In genomic region chr9:1962588-1963134, GRCh38 we compare ENCODE assay signal across 3 cellular contexts.
TF ChIP-seq lines count a peak whose summit lies in the region.

No MANE protein-coding gene starts in this region.

TF ChIP-seq in A549, 52 proteins besides CTCF, POLR2A, EP300 and RAD21:
- TF ChIP-seq MAFK (IDR thresholded peaks at IDR 0.05; ENCODE audit: partially characterized antibody): peak; percentile 75
- no peak for TF ChIP-seq ZC3H11A (IDR thresholded peaks at IDR 0.05)

TF ChIP-seq in IMR-90, 13 proteins besides CTCF, POLR2A, EP300 and RAD21:
- TF ChIP-seq CHD1 (IDR thresholded peaks at IDR 0.05; ENCODE audit: low read depth, low read length): no peak
- TF ChIP-seq MAFK (IDR thresholded peaks at IDR 0.05; ENCODE audit: low read depth, low read length): peak; percentile 77

TF ChIP-seq in H1, 55 proteins besides CTCF, POLR2A, EP300 and RAD21:
- no peak for TF ChIP-seq KDM4A (IDR thresholded peaks at IDR 0.05; ENCODE audit: low read depth, low read length, severe bottlenecking)
- peak; percentile 22; the same call in 1 of the 2 replicates for TF ChIP-seq MAFK (IDR thresholded peaks at IDR 0.05; ENCODE audit: low read depth, low read length)
